26 cellular contexts compared by ENCODE assay signal in the genomic region with DNA sequence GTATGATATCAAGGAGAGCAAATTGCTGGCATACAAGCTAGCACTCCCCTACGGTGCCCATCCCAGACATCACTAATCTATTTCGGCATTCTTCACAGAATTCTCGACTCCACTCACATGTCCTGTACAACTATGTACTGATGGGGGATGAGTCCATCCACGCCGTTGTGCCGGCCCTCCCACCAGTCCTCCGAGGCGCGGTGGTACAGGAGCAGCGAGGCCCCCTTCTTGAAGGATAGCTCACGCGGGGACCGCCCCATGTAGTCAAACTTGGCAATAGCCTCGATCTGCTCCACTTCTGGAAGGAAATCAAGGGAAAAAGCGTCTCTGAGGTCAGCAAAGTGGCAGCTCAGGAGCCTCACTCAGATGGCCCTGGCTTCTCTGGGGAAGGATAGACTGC.
"Had no signal": no experiment of that assay in that cellular context is flagged by ENCODE, and none has a peak within 500 bp of the region (broad histone marks: within the 10 kb centered on the region; RNA-seq: fewer than 3 reads in every experiment).

No MANE protein-coding gene starts in this region.

- H3K4me1 Mint-ChIP-seq: activated CD4-positive, alpha-beta T cell treated with anti-CD3 and anti-CD28 coated beads for 36 hours; activated CD4-positive, alpha-beta T cell treated with anti-CD3 and anti-CD28 coated beads, Interleukin-2, amount 10 ng/mL, durations not matched to agents 24 days and 14 days; activated CD8-positive, alpha-beta memory T cell treated with anti-CD3 and anti-CD28 coated beads, Interleukin-2, amount 10 ng/mL, durations not matched to agents 7 days and 5 days; activated naive CD4-positive, alpha-beta T cell treated with anti-CD3 and anti-CD28 coated beads, Interleukin-2, amount 50 U/mL, for 24 hours had no signal

- H3K27ac Mint-ChIP-seq: activated CD4-positive, alpha-beta memory T cell treated with anti-CD3 and anti-CD28 coated beads for 36 hours; activated CD4-positive, alpha-beta T cell treated with anti-CD3 and anti-CD28 coated beads for 36 hours; activated CD4-positive, alpha-beta T cell treated with anti-CD3 and anti-CD28 coated beads, Interleukin-2, amount 10 ng/mL, durations not matched to agents 24 days and 14 days; activated CD8-positive, alpha-beta memory T cell treated with anti-CD3 and anti-CD28 coated beads, Interleukin-2, amount 10 ng/mL, durations not matched to agents 7 days and 5 days; activated CD8-positive, alpha-beta T cell treated with anti-CD3 and anti-CD28 coated beads, Interleukin-2, amount 10 ng/mL, durations not matched to agents 7 days and 5 days; activated naive CD4-positive, alpha-beta T cell treated with anti-CD3 and anti-CD28 coated beads for 36 hours; activated naive CD4-positive, alpha-beta T cell treated with anti-CD3 and anti-CD28 coated beads, Interleukin-2, amount 50 U/mL, for 24 hours; activated naive CD8-positive, alpha-beta T cell treated with anti-CD3 and anti-CD28 coated beads for 36 hours; activated naive CD8-positive, alpha-beta T cell treated with anti-CD3 and anti-CD28 coated beads, Interleukin-2, amount 50 U/mL, for 24 hours; activated T-helper 1 cell treated with anti-CD3 and anti-CD28 coated beads, Interleukin-12 subunit alpha, Interleukin-12 subunit beta, Interleukin-2, Interleukin-4 antibody, amounts not matched to agents 30 ng/mL and 10 ng/mL and 1 ng/mL, durations not matched to agents 14 hours and 24 hours and 36 hours; activated T-helper 2 cell treated with anti-CD3 and anti-CD28 coated beads, Interferon-gamma antibody, Interleukin-2, Interleukin-4, amounts not matched to agents 10 μg/mL and 5 μg/mL and 100 μg/mL, durations not matched to agents 14 hours and 24 hours and 36 hours had no signal

- H3K27me3 ChIP-seq: adrenal gland, body of pancreas had no signal

- H3K27me3 Mint-ChIP-seq: activated CD4-positive, alpha-beta memory T cell treated with anti-CD3 and anti-CD28 coated beads for 36 hours; activated CD4-positive, alpha-beta T cell treated with anti-CD3 and anti-CD28 coated beads for 36 hours; activated CD4-positive, alpha-beta T cell treated with anti-CD3 and anti-CD28 coated beads, Interleukin-2, amount 10 ng/mL, durations not matched to agents 24 days and 14 days; activated CD8-positive, alpha-beta memory T cell treated with anti-CD3 and anti-CD28 coated beads, Interleukin-2, amount 10 ng/mL, durations not matched to agents 7 days and 5 days; activated naive CD4-positive, alpha-beta T cell treated with anti-CD3 and anti-CD28 coated beads, Interleukin-2, amount 50 U/mL, for 24 hours; activated naive CD8-positive, alpha-beta T cell treated with anti-CD3 and anti-CD28 coated beads for 36 hours; activated naive CD8-positive, alpha-beta T cell treated with anti-CD3 and anti-CD28 coated beads, Interleukin-2, amount 50 U/mL, for 24 hours had no signal

- H3K9me3 ChIP-seq: adrenal gland, body of pancreas had no signal

- H3K36me3 Mint-ChIP-seq: activated CD4-positive, alpha-beta memory T cell treated with anti-CD3 and anti-CD28 coated beads for 36 hours; activated CD8-positive, alpha-beta memory T cell treated with anti-CD3 and anti-CD28 coated beads, Interleukin-2, amount 10 ng/mL, durations not matched to agents 7 days and 5 days; activated naive CD4-positive, alpha-beta T cell treated with anti-CD3 and anti-CD28 coated beads, Interleukin-2, amount 50 U/mL, for 24 hours; activated naive CD8-positive, alpha-beta T cell treated with anti-CD3 and anti-CD28 coated beads for 36 hours had no signal

- H3K9me3 Mint-ChIP-seq: activated CD4-positive, alpha-beta memory T cell treated with anti-CD3 and anti-CD28 coated beads for 36 hours; activated CD4-positive, alpha-beta T cell treated with anti-CD3 and anti-CD28 coated beads, Interleukin-2, amount 10 ng/mL, durations not matched to agents 24 days and 14 days; activated naive CD4-positive, alpha-beta T cell treated with anti-CD3 and anti-CD28 coated beads for 36 hours; activated naive CD4-positive, alpha-beta T cell treated with anti-CD3 and anti-CD28 coated beads, Interleukin-2, amount 50 U/mL, for 24 hours; activated naive CD8-positive, alpha-beta T cell treated with anti-CD3 and anti-CD28 coated beads for 36 hours; activated naive CD8-positive, alpha-beta T cell treated with anti-CD3 and anti-CD28 coated beads, Interleukin-2, amount 50 U/mL, for 24 hours; activated T-helper 1 cell treated with anti-CD3 and anti-CD28 coated beads, Interleukin-12 subunit alpha, Interleukin-12 subunit beta, Interleukin-2, Interleukin-4 antibody, amounts not matched to agents 30 ng/mL and 10 ng/mL and 1 ng/mL, durations not matched to agents 14 hours and 24 hours and 36 hours; activated T-helper 2 cell treated with anti-CD3 and anti-CD28 coated beads, Interferon-gamma antibody, Interleukin-2, Interleukin-4, amounts not matched to agents 10 μg/mL and 5 μg/mL and 100 μg/mL, durations not matched to agents 14 hours and 24 hours and 36 hours had no signal

- H3K4me3 Mint-ChIP-seq: activated CD4-positive, alpha-beta memory T cell treated with anti-CD3 and anti-CD28 coated beads for 36 hours; activated CD4-positive, alpha-beta T cell treated with anti-CD3 and anti-CD28 coated beads for 36 hours; activated CD4-positive, alpha-beta T cell treated with anti-CD3 and anti-CD28 coated beads, Interleukin-2, amount 10 ng/mL, durations not matched to agents 24 days and 14 days; activated CD8-positive, alpha-beta memory T cell treated with anti-CD3 and anti-CD28 coated beads, Interleukin-2, amount 10 ng/mL, durations not matched to agents 7 days and 5 days; activated CD8-positive, alpha-beta T cell treated with anti-CD3 and anti-CD28 coated beads, Interleukin-2, amount 10 ng/mL, durations not matched to agents 7 days and 5 days; activated naive CD4-positive, alpha-beta T cell treated with anti-CD3 and anti-CD28 coated beads for 36 hours; activated naive CD4-positive, alpha-beta T cell treated with anti-CD3 and anti-CD28 coated beads, Interleukin-2, amount 50 U/mL, for 24 hours; activated naive CD8-positive, alpha-beta T cell treated with anti-CD3 and anti-CD28 coated beads for 36 hours; activated naive CD8-positive, alpha-beta T cell treated with anti-CD3 and anti-CD28 coated beads, Interleukin-2, amount 50 U/mL, for 24 hours; activated T-helper 1 cell treated with anti-CD3 and anti-CD28 coated beads, Interleukin-12 subunit alpha, Interleukin-12 subunit beta, Interleukin-2, Interleukin-4 antibody, amounts not matched to agents 30 ng/mL and 10 ng/mL and 1 ng/mL, durations not matched to agents 14 hours and 24 hours and 36 hours had no signal

- H3K36me3 ChIP-seq: adrenal gland had no signal

- DNase-seq: activated CD4-positive, alpha-beta memory T cell treated with anti-CD3 and anti-CD28 coated beads for 36 hours; activated CD4-positive, alpha-beta T cell treated with anti-CD3 and anti-CD28 coated beads for 36 hours; activated CD4-positive, alpha-beta T cell treated with anti-CD3 and anti-CD28 coated beads, Interleukin-2, amount 10 ng/mL, durations not matched to agents 24 days and 14 days; activated CD4-positive, CD25-positive, alpha-beta regulatory T cell; activated CD4-positive, CD25-positive, alpha-beta regulatory T cell treated with anti-CD3 and anti-CD28 coated beads, Interleukin-2, amount 50 U/mL, for 72 hours; activated CD8-positive, alpha-beta memory T cell treated with anti-CD3 and anti-CD28 coated beads, Interleukin-2, amount 10 ng/mL, durations not matched to agents 7 days and 5 days; activated CD8-positive, alpha-beta memory T cell treated with anti-CD3 and anti-CD28 coated beads, Interleukin-2, amount 50 U/mL, for 4 hours; activated CD8-positive, alpha-beta T cell treated with anti-CD3 and anti-CD28 coated beads, Interleukin-2, amount 10 ng/mL, durations not matched to agents 7 days and 5 days; activated effector memory CD4-positive, alpha-beta T cell treated with anti-CD3 and anti-CD28 coated beads, Interleukin-2, amount 50 U/mL, for 16 hours; activated naive CD4-positive, alpha-beta T cell treated with anti-CD3 and anti-CD28 coated beads for 36 hours; activated naive CD8-positive, alpha-beta T cell treated with anti-CD3 and anti-CD28 coated beads for 36 hours; activated naive CD8-positive, alpha-beta T cell treated with anti-CD3 and anti-CD28 coated beads, Interleukin-2, amount 50 U/mL, for 24 hours; activated T-cell treated with anti-CD3 and anti-CD28 coated beads, Interleukin-2, amount 50 U/mL, for 1 hour; activated T-cell treated with anti-CD3 and anti-CD28 coated beads, Interleukin-2, amount 50 U/mL, for 48 hours; adrenal gland; amygdala; aorta; body of pancreas; caudate nucleus; effector CD8-positive, alpha-beta T cell; foreskin fibroblast; T-helper 2 cell had no signal

- H3K4me3 ChIP-seq: adrenal gland, body of pancreas had no signal

- H3K27ac ChIP-seq: adrenal gland, body of pancreas had no signal

- H3K4me1 ChIP-seq: adrenal gland had no signal

- ATAC-seq: activated CD4-positive, alpha-beta T cell treated with anti-CD3 and anti-CD28 coated beads for 36 hours; activated CD8-positive, alpha-beta memory T cell treated with anti-CD3 and anti-CD28 coated beads, Interleukin-2, amount 10 ng/mL, durations not matched to agents 7 days and 5 days; activated CD8-positive, alpha-beta T cell treated with anti-CD3 and anti-CD28 coated beads, Interleukin-2, amount 10 ng/mL, durations not matched to agents 7 days and 5 days; activated naive CD8-positive, alpha-beta T cell treated with anti-CD3 and anti-CD28 coated beads, Interleukin-2, amount 50 U/mL, for 24 hours; body of pancreas; esophagus mucosa had no signal
